Comparison of ENCODE assay signal across 23 cellular contexts in genomic region chr3:127370906-127371305, GRCh38.
"Had no signal": no experiment of that assay in that cellular context is flagged by ENCODE, and none has a peak within 500 bp of the region (broad histone marks: within the 10 kb centered on the region; RNA-seq: fewer than 3 reads in every experiment).

No MANE protein-coding gene starts in this region.

- H3K36me3 Mint-ChIP-seq: activated naive CD8-positive, alpha-beta T cell had no signal

- H3K27ac ChIP-seq: SJCRH30 had no signal

- H3K4me1 ChIP-seq: SJCRH30 had no signal

- DNase-seq: activated CD4-positive, alpha-beta T cell treated with anti-CD3 and anti-CD28 coated beads for 4 hours; activated CD8-positive, alpha-beta memory T cell treated with anti-CD3 and anti-CD28 coated beads, Interleukin-2, amount 50 U/mL, for 4 hours; activated CD8-positive, alpha-beta T cell treated with anti-CD3 and anti-CD28 coated beads for 36 hours; activated naive CD4-positive, alpha-beta T cell treated with Interleukin-2 at 50 U/mL for 16 hours; activated T-cell treated with anti-CD3 and anti-CD28 coated beads, Interleukin-2, amount 50 U/mL, for 72 hours; amygdala; cerebellar nuclear complex; Karpas-422; NCI-H1048; NCI-H1694; NCI-H2029; NCI-H2107; NCI-H2171 treated with DMSO at 0.1 percent for 48 hours; NCI-H446; OCI-M1; Right ventricle myocardium superior; RPMI8226; SJCRH30 had no signal

- H3K36me3 ChIP-seq: SJCRH30 had no signal

- H3K4me3 Mint-ChIP-seq: activated CD8-positive, alpha-beta T cell treated with anti-CD3 and anti-CD28 coated beads for 36 hours; activated naive CD8-positive, alpha-beta T cell; activated T-cell treated with anti-CD3 and anti-CD28 coated beads, Interleukin-2, amount 50 U/mL, for 72 hours; T-helper 1 cell treated with Interleukin-12 subunit alpha and Interleukin-12 subunit beta and Interleukin-4 antibody, amounts not matched to agents 30 μg/mL and 1 μg/mL, for 36 hours had no signal

- H3K9me3 Mint-ChIP-seq: activated CD8-positive, alpha-beta T cell treated with anti-CD3 and anti-CD28 coated beads for 36 hours; activated T-cell treated with anti-CD3 and anti-CD28 coated beads, Interleukin-2, amount 50 U/mL, for 72 hours; T-helper 1 cell treated with Interleukin-12 subunit alpha and Interleukin-12 subunit beta and Interleukin-4 antibody, amounts not matched to agents 30 μg/mL and 1 μg/mL, for 36 hours had no signal

- ATAC-seq: activated CD4-positive, CD25-positive, alpha-beta regulatory T cell treated with anti-CD3 and anti-CD28 coated beads, Interleukin-2, amount 50 U/mL, for 24 hours; activated CD8-positive, alpha-beta T cell treated with anti-CD3 and anti-CD28 coated beads for 36 hours; activated T-cell treated with anti-CD3 and anti-CD28 coated beads, Interleukin-2, amount 50 U/mL, for 72 hours; K562; Panc1 had no signal

- H3K4me3 ChIP-seq: K562, SJCRH30 had no signal

- H3K27ac Mint-ChIP-seq: activated CD8-positive, alpha-beta T cell treated with anti-CD3 and anti-CD28 coated beads for 36 hours; activated naive CD8-positive, alpha-beta T cell; activated T-cell treated with anti-CD3 and anti-CD28 coated beads, Interleukin-2, amount 50 U/mL, for 72 hours; T-helper 1 cell treated with Interleukin-12 subunit alpha and Interleukin-12 subunit beta and Interleukin-4 antibody, amounts not matched to agents 30 μg/mL and 1 μg/mL, for 36 hours had no signal

- H3K9me3 ChIP-seq: SJCRH30 had no signal
